1 cellular context compared by ENCODE assay signal in genomic region chr13:46759861-46760260, GRCh38.
TF ChIP-seq lines count a peak whose summit lies in the region.

No MANE protein-coding gene starts in this region.

TF ChIP-seq in A549, 52 proteins besides CTCF, POLR2A, EP300 and RAD21:
- no peak for TF ChIP-seq CBX2 (IDR thresholded peaks at IDR 0.05; ENCODE audit: borderline replicate concordance, low read depth)
- TF ChIP-seq KDM1A (IDR thresholded peaks at IDR 0.05; ENCODE audit: low read depth) = no peak
